Comparison of ENCODE assay signal across 19 cellular contexts in the genomic region with DNA sequence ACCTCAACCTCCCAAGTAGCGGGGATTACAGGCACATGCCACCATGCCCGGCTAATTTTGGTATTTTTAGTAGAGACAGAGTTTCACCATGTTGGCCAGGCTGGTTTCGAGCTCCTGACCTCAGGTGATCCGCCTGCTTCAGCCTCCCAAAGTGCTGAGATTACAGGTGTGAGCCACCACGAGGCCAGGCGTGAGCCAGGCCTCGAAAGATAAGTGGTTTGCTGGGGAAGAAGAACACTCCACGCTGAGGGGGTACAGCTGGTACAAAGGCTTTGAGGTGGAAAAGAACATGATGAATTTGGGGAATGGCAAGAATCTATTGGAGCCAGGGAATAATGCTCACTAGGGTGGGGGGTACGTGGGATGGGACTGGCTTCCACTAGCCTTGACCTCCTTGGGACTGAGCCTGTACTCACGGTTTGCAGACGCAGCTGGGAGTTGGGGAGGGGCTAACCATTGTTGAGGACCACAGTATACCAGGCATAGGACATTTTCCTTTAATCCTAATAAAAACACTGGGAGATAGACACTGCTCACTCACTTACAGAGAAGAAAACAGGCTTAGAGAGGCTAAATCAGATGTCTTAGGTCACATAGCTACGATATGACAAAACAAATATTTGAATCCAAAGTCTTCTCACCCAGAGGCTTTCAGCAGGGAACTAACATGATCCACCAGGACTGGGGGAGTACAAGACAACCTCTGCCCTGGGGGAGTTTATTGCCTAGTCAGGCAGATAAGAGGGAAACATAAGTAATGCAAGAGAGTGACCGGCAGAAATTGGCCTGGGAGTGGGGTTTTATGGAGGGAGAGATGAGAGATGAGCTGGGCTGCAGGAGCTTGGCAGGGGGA. TPM values are rescaled to one million over a fixed set of nuclear protein-coding genes. Genes with fewer than 3 reads are reported as not detected.
DNase-seq lines count a peak whose midpoint lies in the region; ATAC-seq and TF ChIP-seq lines count a peak whose summit lies in the region.
"Had no signal": no experiment of that assay in that cellular context is flagged by ENCODE, and none has a peak within 500 bp of the region (broad histone marks: within the 10 kb centered on the region; RNA-seq: fewer than 3 reads in every experiment).

No MANE protein-coding gene starts in this region.

- H3K27me3 ChIP-seq in Caco-2 (replicated peaks; ENCODE audit: control insufficient read depth, insufficient read depth, low read length), result no peaks in the 10 kb centered on the region
- H3K27me3 ChIP-seq in right cardiac atrium (ENCODE audit: control insufficient read depth, insufficient read depth), result no peaks in the 10 kb centered on the region

- H3K9me3 ChIP-seq in Caco-2 (peaks cover 8% of the 10 kb centered on the region), right cardiac atrium (ENCODE audit: control insufficient read depth, low read length) (no peaks in the 10 kb centered on the region)

- ATAC-seq in right cardiac atrium (peak; percentile 39 to 45), HG02884 (IDR thresholded peaks at IDR 0.05; ENCODE audit: unreplicated experiment) (no peak), WTC11 (no peak)

- DNase-seq in Caco-2 (peak; percentile 99), amniotic epithelial cell (ENCODE audit: low read depth) (peak; percentile 58), right cardiac atrium (no peak), progenitor cell of endocrine pancreas (ENCODE audit: low spot score, unreplicated experiment) (no peak), islet precursor cell (no peak), WTC11 (ENCODE audit: low spot score) (no peak), GM13976 (ENCODE audit: low spot score) (no peak)
- DNase-seq: activated B cell treated with CpG ODN at 0.5 μM for 24 hours; activated naive CD4-positive, alpha-beta T cell treated with anti-CD3 and anti-CD28 coated beads, Interleukin-2, amount 10 ng/mL, durations not matched to agents 7 days and 5 days; Calu3; NCI-H1930; NCI-H524 treated with DMSO at 0.1 percent for 48 hours; PC-9; stimulated activated CD4-positive, alpha-beta T cell treated with anti-CD3 and anti-CD28 coated beads, Interleukin-1b, Interleukin-23, amount 100 ng/mL, for 48 hours had no signal

- no peaks in the 10 kb centered on the region for H3K36me3 ChIP-seq in Caco-2 (ENCODE audit: control insufficient read depth, insufficient read depth, low read length)

- H3K4me3 Mint-ChIP-seq in Caco-2 (ENCODE audit: unreplicated experiment) (peak overlapping the region; percentile 59), progenitor cell of endocrine pancreas (ENCODE audit: low read depth) (peak overlapping the region; percentile 38), WTC11 (no peak overlapping the region)
- H3K4me3 Mint-ChIP-seq: activated B cell treated with CpG ODN at 0.5 μM for 24 hours; activated naive CD4-positive, alpha-beta T cell treated with anti-CD3 and anti-CD28 coated beads, Interleukin-2, amount 10 ng/mL, durations not matched to agents 7 days and 5 days had no signal

- intact Hi-C loops in Caco-2 (cut with micrococcal nuclease; ENCODE audit: unreplicated experiment), result loop anchor here (2.0 to 5.0 kb wide), 3 partner anchors 13 to 267 kb away; no protein-coding TSS in a partner anchor
- intact Hi-C loops in right cardiac atrium (cut with DNase I), result no loop called here

- H3K27ac Mint-ChIP-seq in Caco-2 (ENCODE audit: unreplicated experiment) (peak overlapping the region; percentile 95), progenitor cell of endocrine pancreas (peak overlapping the region; percentile 76), WTC11 (no peak overlapping the region)
- H3K27ac Mint-ChIP-seq: activated B cell treated with CpG ODN at 0.5 μM for 24 hours; activated naive CD4-positive, alpha-beta T cell treated with anti-CD3 and anti-CD28 coated beads, Interleukin-2, amount 10 ng/mL, durations not matched to agents 7 days and 5 days had no signal

- H3K4me1 Mint-ChIP-seq in Caco-2 (ENCODE audit: low read depth, unreplicated experiment) (peaks cover 70% of the 10 kb centered on the region), progenitor cell of endocrine pancreas (ENCODE audit: low read depth) (peaks cover 54% of the 10 kb centered on the region), WTC11 (peaks cover 4% of the 10 kb centered on the region)
- H3K4me1 Mint-ChIP-seq: activated B cell treated with CpG ODN at 0.5 μM for 24 hours had no signal

- H3K9me3 Mint-ChIP-seq in Caco-2 (ENCODE audit: unreplicated experiment), result peaks cover 6% of the 10 kb centered on the region
- peaks cover 2% of the 10 kb centered on the region for H3K9me3 Mint-ChIP-seq in progenitor cell of endocrine pancreas (ENCODE audit: low read depth)
- peaks cover 4% of the 10 kb centered on the region for H3K9me3 Mint-ChIP-seq in WTC11

- in situ Hi-C loops in GM13976 (cut with MboI; ENCODE audit: low sequenced_read_pairs, unreplicated experiment), result no loop called here

- H3K27ac ChIP-seq in right cardiac atrium (ENCODE audit: low read length), result no peak overlapping the region
- H3K27ac ChIP-seq: PC-9 had no signal

- no TSS peak for BruUV-seq in Caco-2 (replicated peaks; lab: Mats Ljungman, UMichigan)

- CTCF ChIA-PET in Caco-2 (lab: Charles Lee) (interaction anchor here (0.5 to 7.1 kb wide), 19 partner anchors 9 to 1466 kb away, joined by 3 to 101 read pairs (median 7); no protein-coding TSS in a partner anchor), WTC11 (lab: Charles Lee) (interaction anchor here (0.6 to 3.8 kb wide), 6 partner anchors 11 to 134 kb away, joined by 3 to 22 read pairs (median 6); no protein-coding TSS in a partner anchor)

- POLR2A ChIA-PET in Caco-2 (lab: Charles Lee) (interaction anchor here (0.6 to 3.2 kb wide), 5 partner anchors 9 to 1603 kb away, joined by 3 to 56 read pairs (median 7); no protein-coding TSS in a partner anchor), WTC11 (lab: Charles Lee) (no interaction called here)

- 79% methylated on average over 13 of the region's 13 CpGs for WGBS in right cardiac atrium

- no peak overlapping the region for H3K4me3 ChIP-seq in Caco-2 (ENCODE audit: low read depth, low read length)
- H3K4me3 ChIP-seq in right cardiac atrium (ENCODE audit: low read length), result no peak overlapping the region
- H3K4me3 ChIP-seq: PC-9 had no signal

- H3K27me3 Mint-ChIP-seq in Caco-2 (ENCODE audit: insufficient read depth, unreplicated experiment), result no peaks in the 10 kb centered on the region
- peaks cover under 1% of the 10 kb centered on the region for H3K27me3 Mint-ChIP-seq in progenitor cell of endocrine pancreas
- no peaks in the 10 kb centered on the region; the same call in 1 of the 2 replicates for H3K27me3 Mint-ChIP-seq in WTC11 (ENCODE audit: low read depth)

- H3K36me3 Mint-ChIP-seq in Caco-2 (ENCODE audit: insufficient read depth, unreplicated experiment) (peaks cover 33% of the 10 kb centered on the region), progenitor cell of endocrine pancreas (ENCODE audit: insufficient read depth) (no peaks in the 10 kb centered on the region), WTC11 (peaks cover 4% of the 10 kb centered on the region; the same call in 1 of the 2 replicates)
- H3K36me3 Mint-ChIP-seq: activated naive CD4-positive, alpha-beta T cell treated with anti-CD3 and anti-CD28 coated beads, Interleukin-2, amount 10 ng/mL, durations not matched to agents 7 days and 5 days had no signal

- no peak for TF ChIP-seq CTCF in Caco-2 (IDR thresholded peaks at IDR 0.05; ENCODE audit: insufficient read depth in 1 of 2, low read depth in 1 of 2, low read length in 1 of 2, severe bottlenecking in 1 of 2, unreplicated experiment in 1 of 2)
- no peak for TF ChIP-seq CTCF in progenitor cell of endocrine pancreas (IDR thresholded peaks at IDR 0.05; ENCODE audit: unreplicated experiment)
- TF ChIP-seq CTCF in WTC11 (IDR thresholded peaks at IDR 0.05), result no peak
- no peak for TF ChIP-seq CTCF in GM13976 (IDR thresholded peaks at IDR 0.05; ENCODE audit: borderline replicate concordance, control extremely low read depth, extremely low read depth, insufficient read depth, missing control alignments)

- H3K4me1 ChIP-seq in Caco-2 (peaks cover 98% of the 10 kb centered on the region), right cardiac atrium (ENCODE audit: control insufficient read depth, insufficient read depth, low read length) (peaks cover 5% of the 10 kb centered on the region)

TF ChIP-seq in WTC11, 78 proteins besides CTCF, POLR2A, EP300 and RAD21:
- TF ChIP-seq, protein P1, sequence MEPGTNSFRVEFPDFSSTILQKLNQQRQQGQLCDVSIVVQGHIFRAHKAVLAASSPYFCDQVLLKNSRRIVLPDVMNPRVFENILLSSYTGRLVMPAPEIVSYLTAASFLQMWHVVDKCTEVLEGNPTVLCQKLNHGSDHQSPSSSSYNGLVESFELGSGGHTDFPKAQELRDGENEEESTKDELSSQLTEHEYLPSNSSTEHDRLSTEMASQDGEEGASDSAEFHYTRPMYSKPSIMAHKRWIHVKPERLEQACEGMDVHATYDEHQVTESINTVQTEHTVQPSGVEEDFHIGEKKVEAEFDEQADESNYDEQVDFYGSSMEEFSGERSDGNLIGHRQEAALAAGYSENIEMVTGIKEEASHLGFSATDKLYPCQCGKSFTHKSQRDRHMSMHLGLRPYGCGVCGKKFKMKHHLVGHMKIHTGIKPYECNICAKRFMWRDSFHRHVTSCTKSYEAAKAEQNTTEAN (CRISPR knock-in tag; IDR thresholded peaks at IDR 0.05), result no peak
- TF ChIP-seq CREM (CRISPR knock-in tag; IDR thresholded peaks at IDR 0.05), result no peak

RNA-seq across cellular contexts. Expression of a gene that starts 4.9 kb away (rescaled TPM):
- 231 and 277 TPM in 2 replicates for total RNA-seq in Caco-2 (2022)
- 10 to 100 TPM; 23.0 to 40.7 (median 27.6) TPM for total RNA-seq in right cardiac atrium
- polyA plus RNA-seq in right cardiac atrium, result 5.1 TPM
- 6.6 and 7.3 TPM in 2 replicates for total RNA-seq in progenitor cell of endocrine pancreas
- total RNA-seq in WTC11 (2021), result 0.57 to 0.92 TPM (median 0.60 TPM) in 3 replicates
- total RNA-seq: H1 had no signal
- polyA plus RNA-seq: AG04450 had no signal

RNA-seq across cellular contexts. Expression of a gene that starts 59.1 kb away (rescaled TPM):
- total RNA-seq in Caco-2 (2022), result not detected in 2 replicates
- total RNA-seq in right cardiac atrium, result not detected
- polyA plus RNA-seq in right cardiac atrium, result not detected
- total RNA-seq in progenitor cell of endocrine pancreas, result not detected in 2 replicates
- 0.02 TPM in 1 of 3 replicates, not detected in the others for total RNA-seq in WTC11 (2021)
- total RNA-seq: activated B cell treated with CpG ODN at 0.5 μM for 24 hours, Calu3, H1, pulmonary artery endothelial cell had no signal
- polyA plus RNA-seq: AG04450, H1, urinary bladder had no signal

Comparison
In these comparisons a context has a peak if more than half of its experiments do, and no peak if none do; other contexts are left out.
1. DNase-seq: peak in Caco-2 (2 of 2) and amniotic epithelial cell (single experiment); none in right cardiac atrium (0 of 3), progenitor cell of endocrine pancreas (single experiment), islet precursor cell (single experiment), WTC11 (single experiment) and GM13976 (single experiment).
2. ATAC-seq: peak in right cardiac atrium (2 of 2); none in HG02884 (single experiment) and WTC11 (single experiment).